ENCODE assay signal across 20 cellular contexts in genomic region chr18:58129019-58129374, GRCh38.
DNase-seq lines count a peak whose midpoint lies in the region; ATAC-seq and TF ChIP-seq lines count a peak whose summit lies in the region.
"Had no signal": no experiment of that assay in that cellular context is flagged by ENCODE, and none has a peak within 500 bp of the region (broad histone marks: within the 10 kb centered on the region; RNA-seq: fewer than 3 reads in every experiment).

No MANE protein-coding gene starts in this region.

- DNase-seq in Calu3: peak; percentile 69
- DNase-seq in colonic mucosa: peak; percentile 67
- DNase-seq in mesenchymal stem cell: no peak
- DNase-seq in progenitor cell of endocrine pancreas (ENCODE audit: low spot score, unreplicated experiment): no peak
- no peak for DNase-seq in NCI-H526 treated with DMSO at 0.1 percent for 48 hours (lab: John Stamatoyannopoulos, UW)
- no peak for DNase-seq in NCI-H1436 treated with DMSO at 0.1 percent for 48 hours (lab: John Stamatoyannopoulos, UW)
- DNase-seq in stimulated activated CD4-positive, alpha-beta T cell treated with anti-CD3 and anti-CD28 coated beads, Interleukin-4, amount 100 ng/mL, for 1 hour: no peak
- DNase-seq: 8988T, COR-L47, GF-D8, HCEC 1CT, KBM-7, NCI-H1417 treated with DMSO at 0.1 percent for 48 hours, NCI-H2029, NCI-H345, NCI-H524 treated with DMSO at 0.1 percent for 48 hours, SJCRH30 had no signal

- no peak overlapping the region for H3K23ac ChIP-seq in mesenchymal stem cell (ENCODE audit: low read length in 2 of 2)

- peaks cover 20% of the 10 kb centered on the region for H3K4me1 Mint-ChIP-seq in Calu3 (ENCODE audit: low read depth, unreplicated experiment)
- peaks cover 1% of the 10 kb centered on the region for H3K4me1 Mint-ChIP-seq in progenitor cell of endocrine pancreas (ENCODE audit: low read depth)
- H3K4me1 Mint-ChIP-seq in stimulated activated memory B cell treated with anti-CD40 and anti-IgM and Interleukin-4, amounts not matched to agents 10 μg/mL and 1 μg/mL and 100 μg/mL, for 72 hours: no peaks in the 10 kb centered on the region
- H3K4me1 Mint-ChIP-seq: CD14-positive monocyte had no signal

- CTCF ChIA-PET in Calu3 (lab: Charles Lee): interaction anchor here (0.9 to 1.0 kb wide), 7 partner anchors 11 to 494 kb away, joined by 3 to 4 read pairs (median 3); no protein-coding TSS in a partner anchor

- H2BK15ac ChIP-seq in mesenchymal stem cell (ENCODE audit: low read depth, poor library complexity, severe bottlenecking): no peak overlapping the region

- no peak overlapping the region for H2BK120ac ChIP-seq in mesenchymal stem cell (ENCODE audit: low read depth, low read length)

- H3K4ac ChIP-seq in mesenchymal stem cell (ENCODE audit: low read depth in 1 of 2, low read length in 2 of 2): no peak overlapping the region

- no peak overlapping the region for H3K18ac ChIP-seq in mesenchymal stem cell (ENCODE audit: low read depth in 1 of 2, low read length in 2 of 2)

- H4K8ac ChIP-seq in mesenchymal stem cell (ENCODE audit: low read length): no peak overlapping the region

- H3K4me3 ChIP-seq in colonic mucosa: no peak overlapping the region
- no peak overlapping the region for H3K4me3 ChIP-seq in mesenchymal stem cell (ENCODE audit: insufficient read depth in 1 of 2, low read depth in 1 of 2, low read length in 2 of 2)
- H3K4me3 ChIP-seq: GM23338, SJCRH30 had no signal

- TF ChIP-seq CTCF in Calu3 (IDR thresholded peaks at IDR 0.05; ENCODE audit: unreplicated experiment): no peak
- TF ChIP-seq CTCF in colonic mucosa (IDR thresholded peaks at IDR 0.05): no peak
- no peak for TF ChIP-seq CTCF in progenitor cell of endocrine pancreas (IDR thresholded peaks at IDR 0.05; ENCODE audit: unreplicated experiment)

- H3K36me3 Mint-ChIP-seq in Calu3 (ENCODE audit: insufficient read depth, unreplicated experiment): peaks cover 7% of the 10 kb centered on the region
- peaks cover 11% of the 10 kb centered on the region for H3K36me3 Mint-ChIP-seq in progenitor cell of endocrine pancreas (ENCODE audit: insufficient read depth)
- H3K36me3 Mint-ChIP-seq in stimulated activated memory B cell treated with anti-CD40 and anti-IgM and Interleukin-4, amounts not matched to agents 10 μg/mL and 1 μg/mL and 100 μg/mL, for 72 hours: no peaks in the 10 kb centered on the region
- H3K36me3 Mint-ChIP-seq: CD14-positive monocyte had no signal

- H2BK12ac ChIP-seq in mesenchymal stem cell (ENCODE audit: low read length in 2 of 2): no peak overlapping the region

- H3K9me3 Mint-ChIP-seq in Calu3 (ENCODE audit: low read depth, unreplicated experiment): no peaks in the 10 kb centered on the region
- no peaks in the 10 kb centered on the region for H3K9me3 Mint-ChIP-seq in progenitor cell of endocrine pancreas (ENCODE audit: low read depth)
- no peaks in the 10 kb centered on the region for H3K9me3 Mint-ChIP-seq in stimulated activated memory B cell treated with anti-CD40 and anti-IgM and Interleukin-4, amounts not matched to agents 10 μg/mL and 1 μg/mL and 100 μg/mL, for 72 hours
- H3K9me3 Mint-ChIP-seq: GM23338 had no signal

- no peak overlapping the region for H3K4me2 ChIP-seq in mesenchymal stem cell (ENCODE audit: low read length, poor library complexity, severe bottlenecking)
- H3K4me2 ChIP-seq: GM23338 had no signal

- BruUV-seq in Calu3 (replicated peaks; lab: Mats Ljungman, UMichigan): no TSS peak

- peaks cover 22% of the 10 kb centered on the region for H3K79me1 ChIP-seq in mesenchymal stem cell (replicated peaks; ENCODE audit: low read length, poor library complexity, severe bottlenecking)

- H3K27ac ChIP-seq in colonic mucosa: peak overlapping the region; percentile 15
- peak overlapping the region; percentile 30 for H3K27ac ChIP-seq in mesenchymal stem cell (ENCODE audit: low read length, poor library complexity, severe bottlenecking)
- H3K27ac ChIP-seq: SJCRH30 had no signal

- H3K27ac Mint-ChIP-seq in Calu3 (ENCODE audit: unreplicated experiment): no peak overlapping the region
- peak overlapping the region; percentile 72 for H3K27ac Mint-ChIP-seq in progenitor cell of endocrine pancreas
- no peak overlapping the region for H3K27ac Mint-ChIP-seq in stimulated activated memory B cell treated with anti-CD40 and anti-IgM and Interleukin-4, amounts not matched to agents 10 μg/mL and 1 μg/mL and 100 μg/mL, for 72 hours
- H3K27ac Mint-ChIP-seq: CD14-positive monocyte, GM23338 had no signal

- H3K36me3 ChIP-seq in colonic mucosa (no peaks in the 10 kb centered on the region), mesenchymal stem cell (ENCODE audit: control insufficient read depth in 1 of 2, insufficient read depth in 2 of 2, low read depth in 1 of 2, low read length in 2 of 2) (no peaks in the 10 kb centered on the region)
- H3K36me3 ChIP-seq: SJCRH30 had no signal

- H2BK5ac ChIP-seq in mesenchymal stem cell (ENCODE audit: low read depth, low read length, poor library complexity, severe bottlenecking): no peak overlapping the region

- WGBS in mesenchymal stem cell: 87% methylated on average over 6 of the region's 6 CpGs

- H3K4me3 Mint-ChIP-seq in Calu3 (ENCODE audit: low read depth, unreplicated experiment): no peak overlapping the region
- no peak overlapping the region for H3K4me3 Mint-ChIP-seq in progenitor cell of endocrine pancreas (ENCODE audit: low read depth)
- H3K4me3 Mint-ChIP-seq in stimulated activated memory B cell treated with anti-CD40 and anti-IgM and Interleukin-4, amounts not matched to agents 10 μg/mL and 1 μg/mL and 100 μg/mL, for 72 hours: no peak overlapping the region
- H3K4me3 Mint-ChIP-seq: CD14-positive monocyte, GM23338 had no signal

- H3K14ac ChIP-seq in mesenchymal stem cell (ENCODE audit: low read length in 2 of 2): no peak overlapping the region

- ATAC-seq in stimulated activated memory B cell treated with anti-CD40 and anti-IgM and Interleukin-4, amounts not matched to agents 10 μg/mL and 1 μg/mL and 100 μg/mL, for 72 hours: no peak
- ATAC-seq: GM23338 had no signal

- H3K27me3 Mint-ChIP-seq in Calu3 (ENCODE audit: unreplicated experiment): no peaks in the 10 kb centered on the region
- no peaks in the 10 kb centered on the region for H3K27me3 Mint-ChIP-seq in progenitor cell of endocrine pancreas
- H3K27me3 Mint-ChIP-seq in stimulated activated memory B cell treated with anti-CD40 and anti-IgM and Interleukin-4, amounts not matched to agents 10 μg/mL and 1 μg/mL and 100 μg/mL, for 72 hours: no peaks in the 10 kb centered on the region

- H3K27me3 ChIP-seq in colonic mucosa: no peaks in the 10 kb centered on the region
- peaks cover 0 to 14% of the 10 kb centered on the region in 2 experiments for H3K27me3 ChIP-seq in mesenchymal stem cell (ENCODE audit: control insufficient read depth in 1 of 2, insufficient read depth in 1 of 2, low read length in 2 of 2)
- H3K27me3 ChIP-seq: SJCRH30 had no signal

- no peak overlapping the region for H2AFZ ChIP-seq in mesenchymal stem cell (ENCODE audit: low read depth, low read length)
- H2AFZ ChIP-seq: GM23338 had no signal

- H3K9me3 ChIP-seq in colonic mucosa (no peaks in the 10 kb centered on the region), mesenchymal stem cell (ENCODE audit: control insufficient read depth, low read length) (no peaks in the 10 kb centered on the region)
- H3K9me3 ChIP-seq: SJCRH30 had no signal

- H3K4me1 ChIP-seq in colonic mucosa (no peaks in the 10 kb centered on the region), mesenchymal stem cell (ENCODE audit: control insufficient read depth, insufficient read depth, low read depth, low read length) (peaks cover 9% of the 10 kb centered on the region)
- H3K4me1 ChIP-seq: SJCRH30 had no signal

- H3K9ac ChIP-seq in colonic mucosa (ENCODE audit: low read depth in 2 of 2, low read length in 2 of 2) (no peak overlapping the region), mesenchymal stem cell (ENCODE audit: low read length) (no peak overlapping the region)

- intact Hi-C loops in Calu3 (cut with micrococcal nuclease; ENCODE audit: unreplicated experiment) (no loop called here), colonic mucosa (cut with DNase I) (loop anchor here (10.0 kb wide), 1 partner anchor 174 kb away; no protein-coding TSS in a partner anchor)

- H2AK5ac ChIP-seq in mesenchymal stem cell (ENCODE audit: low read length, severe bottlenecking): peak overlapping the region; percentile 5

- H4K91ac ChIP-seq in mesenchymal stem cell (ENCODE audit: low read length): no peak overlapping the region

Comparison
In these comparisons a context has a peak if more than half of its experiments do, and no peak if none do; other contexts are left out.
1. DNase-seq: peak in Calu3 (single experiment) and colonic mucosa (single experiment); none in mesenchymal stem cell (single experiment), progenitor cell of endocrine pancreas (single experiment), NCI-H526 treated with DMSO at 0.1 percent for 48 hours (single experiment), NCI-H1436 treated with DMSO at 0.1 percent for 48 hours (single experiment) and stimulated activated CD4-positive, alpha-beta T cell treated with anti-CD3 and anti-CD28 coated beads, Interleukin-4, amount 100 ng/mL, for 1 hour (single experiment).